ENCODE assay signal across 25 cellular contexts in genomic region chr13:94020426-94020825, GRCh38.
"Had no signal": no experiment of that assay in that cellular context is flagged by ENCODE, and none has a peak within 500 bp of the region (broad histone marks: within the 10 kb centered on the region; RNA-seq: fewer than 3 reads in every experiment).

No MANE protein-coding gene starts in this region.

- H3K27ac ChIP-seq: brain microvascular endothelial cell, PC-9 had no signal

- H3K9me3 Mint-ChIP-seq: activated CD4-positive, alpha-beta memory T cell treated with anti-CD3 and anti-CD28 coated beads for 36 hours; activated CD4-positive, alpha-beta T cell treated with anti-CD3 and anti-CD28 coated beads, Interleukin-2, amount 10 ng/mL, durations not matched to agents 7 days and 5 days; activated naive CD4-positive, alpha-beta T cell treated with anti-CD3 and anti-CD28 coated beads for 36 hours; WTC11 had no signal

- H3K36me3 ChIP-seq: brain microvascular endothelial cell, MG63 had no signal

- H3K4me3 ChIP-seq: MG63, PC-9 had no signal

- H3K27ac Mint-ChIP-seq: activated CD4-positive, alpha-beta memory T cell treated with anti-CD3 and anti-CD28 coated beads for 36 hours; activated CD4-positive, alpha-beta T cell treated with anti-CD3 and anti-CD28 coated beads, Interleukin-2, amount 10 ng/mL, durations not matched to agents 7 days and 5 days; activated naive CD4-positive, alpha-beta T cell treated with anti-CD3 and anti-CD28 coated beads for 36 hours; activated naive CD8-positive, alpha-beta T cell; activated T-helper 17 cell treated with anti-CD3 and anti-CD28 coated beads, Interleukin-2, amount 50 U/mL, for 72 hours; T-helper 17 cell; WTC11 had no signal

- DNase-seq: activated CD4-positive, alpha-beta memory T cell treated with anti-CD3 and anti-CD28 coated beads for 36 hours; activated CD4-positive, alpha-beta T cell treated with anti-CD3 and anti-CD28 coated beads for 1 hour; activated CD4-positive, alpha-beta T cell treated with anti-CD3 and anti-CD28 coated beads, Interleukin-2, amount 10 ng/mL, durations not matched to agents 7 days and 5 days; activated gamma-delta T cell; activated naive CD4-positive, alpha-beta T cell treated with anti-CD3 and anti-CD28 coated beads for 36 hours; activated T-cell treated with anti-CD3 and anti-CD28 coated beads for 4 hours; activated T-cell treated with anti-CD3 and anti-CD28 coated beads, Interleukin-2, amount 50 U/mL, for 48 hours; amygdala; brain microvascular endothelial cell; cerebellar nuclear complex; MG63; MV-4-11; NCI-H1092 treated with DMSO at 0.1 percent for 48 hours; NCI-H1417 treated with DMSO at 0.1 percent for 48 hours; NCI-H1694; NCI-H2029; NCI-H2107; NCI-H510A treated with DMSO at 0.1 percent for 48 hours; SIG-M5; T-helper 17 cell; T-helper 9 cell had no signal

- H3K27me3 ChIP-seq: brain microvascular endothelial cell, MG63 had no signal

- H3K9me3 ChIP-seq: MG63 had no signal

- ATAC-seq: activated T-helper 17 cell treated with anti-CD3 and anti-CD28 coated beads, Interleukin-2, amount 50 U/mL, for 72 hours; T-helper 17 cell; WTC11 had no signal

- H3K36me3 Mint-ChIP-seq: activated CD4-positive, alpha-beta memory T cell treated with anti-CD3 and anti-CD28 coated beads for 36 hours; activated naive CD8-positive, alpha-beta T cell; WTC11 had no signal

- H3K4me3 Mint-ChIP-seq: activated CD4-positive, alpha-beta memory T cell treated with anti-CD3 and anti-CD28 coated beads for 36 hours; activated CD4-positive, alpha-beta T cell treated with anti-CD3 and anti-CD28 coated beads, Interleukin-2, amount 10 ng/mL, durations not matched to agents 7 days and 5 days; activated naive CD4-positive, alpha-beta T cell treated with anti-CD3 and anti-CD28 coated beads for 36 hours; activated naive CD8-positive, alpha-beta T cell; activated T-helper 17 cell treated with anti-CD3 and anti-CD28 coated beads, Interleukin-2, amount 50 U/mL, for 72 hours; T-helper 17 cell; WTC11 had no signal

- H3K4me1 Mint-ChIP-seq: activated CD4-positive, alpha-beta T cell treated with anti-CD3 and anti-CD28 coated beads, Interleukin-2, amount 10 ng/mL, durations not matched to agents 7 days and 5 days; activated T-helper 17 cell treated with anti-CD3 and anti-CD28 coated beads, Interleukin-2, amount 50 U/mL, for 72 hours; T-helper 17 cell; WTC11 had no signal

- H3K27me3 Mint-ChIP-seq: activated CD4-positive, alpha-beta T cell treated with anti-CD3 and anti-CD28 coated beads, Interleukin-2, amount 10 ng/mL, durations not matched to agents 7 days and 5 days had no signal
